Comparison of ENCODE assay signal across 2 cellular contexts in the genomic region with DNA sequence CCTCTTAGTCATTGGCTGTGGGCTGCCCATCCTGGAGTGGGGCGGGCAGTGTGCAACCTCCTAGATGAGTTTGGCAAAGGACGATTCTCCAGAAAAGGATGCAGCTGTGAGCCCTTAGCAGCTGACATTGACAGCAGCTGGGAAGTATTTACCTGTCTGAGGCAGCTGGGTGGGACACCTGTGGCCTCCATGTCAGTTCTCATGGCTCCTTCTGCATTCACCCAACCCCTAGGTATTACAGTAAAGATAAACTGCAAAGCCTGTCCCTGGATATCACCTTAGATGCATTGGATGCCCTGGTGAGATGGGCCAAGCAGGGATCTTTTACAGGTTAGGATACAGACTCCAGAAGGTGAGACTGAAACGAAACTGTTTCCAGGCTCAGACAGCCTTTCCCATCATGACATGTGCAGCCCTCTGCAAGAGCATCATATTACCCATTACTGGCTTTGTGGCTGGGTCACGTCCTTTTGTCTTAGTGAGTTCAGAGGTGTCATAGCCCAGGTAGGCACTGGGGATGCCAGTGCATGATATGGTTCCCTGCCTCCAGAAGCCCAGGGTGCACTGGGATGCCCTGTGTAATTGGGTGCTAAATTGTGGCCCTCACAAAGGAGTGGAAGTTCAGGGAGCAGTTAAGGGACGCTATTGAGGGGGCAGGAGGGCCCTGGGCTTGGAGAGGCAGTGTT.
TF ChIP-seq lines count a peak whose summit lies in the region.

No MANE protein-coding gene starts in this region.

TF ChIP-seq in IMR-90, 13 proteins besides CTCF, POLR2A, EP300 and RAD21:
- TF ChIP-seq NFE2L2 (IDR thresholded peaks at IDR 0.05; ENCODE audit: low read depth, low read length) (no peak), CHD1 (IDR thresholded peaks at IDR 0.05; ENCODE audit: low read depth, low read length) (no peak), MXI1 (IDR thresholded peaks at IDR 0.05; ENCODE audit: borderline replicate concordance, low read depth, low read length) (no peak), RCOR1 (IDR thresholded peaks at IDR 0.05; ENCODE audit: insufficient replicate concordance, low read length) (no peak), SMC3 (IDR thresholded peaks at IDR 0.05; ENCODE audit: low read depth, low read length) (no peak), BHLHE40 (IDR thresholded peaks at IDR 0.05; ENCODE audit: low read depth, low read length) (no peak), RFX5 (IDR thresholded peaks at IDR 0.05; ENCODE audit: low read depth, low read length) (no peak), FOS (IDR thresholded peaks at IDR 0.05; ENCODE audit: low read depth, low read length) (no peak), CEBPB (IDR thresholded peaks at IDR 0.05; ENCODE audit: low read depth, low read length) (no peak), MAZ (IDR thresholded peaks at IDR 0.05; ENCODE audit: borderline replicate concordance, low read depth, low read length) (no peak), MAFK (IDR thresholded peaks at IDR 0.05; ENCODE audit: low read depth, low read length) (no peak)
- TF ChIP-seq, protein P1, sequence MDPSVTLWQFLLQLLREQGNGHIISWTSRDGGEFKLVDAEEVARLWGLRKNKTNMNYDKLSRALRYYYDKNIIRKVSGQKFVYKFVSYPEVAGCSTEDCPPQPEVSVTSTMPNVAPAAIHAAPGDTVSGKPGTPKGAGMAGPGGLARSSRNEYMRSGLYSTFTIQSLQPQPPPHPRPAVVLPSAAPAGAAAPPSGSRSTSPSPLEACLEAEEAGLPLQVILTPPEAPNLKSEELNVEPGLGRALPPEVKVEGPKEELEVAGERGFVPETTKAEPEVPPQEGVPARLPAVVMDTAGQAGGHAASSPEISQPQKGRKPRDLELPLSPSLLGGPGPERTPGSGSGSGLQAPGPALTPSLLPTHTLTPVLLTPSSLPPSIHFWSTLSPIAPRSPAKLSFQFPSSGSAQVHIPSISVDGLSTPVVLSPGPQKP (IDR thresholded peaks at IDR 0.05; ENCODE audit: borderline replicate concordance, low read depth, low read length), result no peak
- TF ChIP-seq, protein P2, sequence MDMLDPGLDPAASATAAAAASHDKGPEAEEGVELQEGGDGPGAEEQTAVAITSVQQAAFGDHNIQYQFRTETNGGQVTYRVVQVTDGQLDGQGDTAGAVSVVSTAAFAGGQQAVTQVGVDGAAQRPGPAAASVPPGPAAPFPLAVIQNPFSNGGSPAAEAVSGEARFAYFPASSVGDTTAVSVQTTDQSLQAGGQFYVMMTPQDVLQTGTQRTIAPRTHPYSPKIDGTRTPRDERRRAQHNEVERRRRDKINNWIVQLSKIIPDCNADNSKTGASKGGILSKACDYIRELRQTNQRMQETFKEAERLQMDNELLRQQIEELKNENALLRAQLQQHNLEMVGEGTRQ (IDR thresholded peaks at IDR 0.05; ENCODE audit: low read depth, low read length), result no peak

TF ChIP-seq in endothelial cell of umbilical vein, 7 proteins besides CTCF, POLR2A, EP300 and RAD21:
- no peak for TF ChIP-seq POLR2AphosphoS5 (IDR thresholded peaks at IDR 0.05; ENCODE audit: insufficient read depth, low read depth, low read length)
- no peak for TF ChIP-seq JUN (IDR thresholded peaks at IDR 0.05; ENCODE audit: borderline replicate concordance, insufficient read depth, insufficient read length, low read depth)
- TF ChIP-seq EZH2 (IDR thresholded peaks at IDR 0.05; ENCODE audit: borderline replicate concordance, low read depth, low read length, severe bottlenecking), result no peak
- TF ChIP-seq GATA2 (IDR thresholded peaks at IDR 0.05; ENCODE audit: insufficient read depth, insufficient read length, low read depth, low read length), result no peak
- TF ChIP-seq MYC (IDR thresholded peaks at IDR 0.05; ENCODE audit: low read depth, low read length), result no peak
- TF ChIP-seq, protein P3, sequence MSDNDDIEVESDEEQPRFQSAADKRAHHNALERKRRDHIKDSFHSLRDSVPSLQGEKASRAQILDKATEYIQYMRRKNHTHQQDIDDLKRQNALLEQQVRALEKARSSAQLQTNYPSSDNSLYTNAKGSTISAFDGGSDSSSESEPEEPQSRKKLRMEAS (IDR thresholded peaks at IDR 0.05; ENCODE audit: insufficient read depth, insufficient read length), result no peak
- no peak for TF ChIP-seq FOS (IDR thresholded peaks at IDR 0.05; ENCODE audit: borderline replicate concordance, insufficient read depth, low read length)
